8 cellular contexts compared by ENCODE assay signal in the genomic region with DNA sequence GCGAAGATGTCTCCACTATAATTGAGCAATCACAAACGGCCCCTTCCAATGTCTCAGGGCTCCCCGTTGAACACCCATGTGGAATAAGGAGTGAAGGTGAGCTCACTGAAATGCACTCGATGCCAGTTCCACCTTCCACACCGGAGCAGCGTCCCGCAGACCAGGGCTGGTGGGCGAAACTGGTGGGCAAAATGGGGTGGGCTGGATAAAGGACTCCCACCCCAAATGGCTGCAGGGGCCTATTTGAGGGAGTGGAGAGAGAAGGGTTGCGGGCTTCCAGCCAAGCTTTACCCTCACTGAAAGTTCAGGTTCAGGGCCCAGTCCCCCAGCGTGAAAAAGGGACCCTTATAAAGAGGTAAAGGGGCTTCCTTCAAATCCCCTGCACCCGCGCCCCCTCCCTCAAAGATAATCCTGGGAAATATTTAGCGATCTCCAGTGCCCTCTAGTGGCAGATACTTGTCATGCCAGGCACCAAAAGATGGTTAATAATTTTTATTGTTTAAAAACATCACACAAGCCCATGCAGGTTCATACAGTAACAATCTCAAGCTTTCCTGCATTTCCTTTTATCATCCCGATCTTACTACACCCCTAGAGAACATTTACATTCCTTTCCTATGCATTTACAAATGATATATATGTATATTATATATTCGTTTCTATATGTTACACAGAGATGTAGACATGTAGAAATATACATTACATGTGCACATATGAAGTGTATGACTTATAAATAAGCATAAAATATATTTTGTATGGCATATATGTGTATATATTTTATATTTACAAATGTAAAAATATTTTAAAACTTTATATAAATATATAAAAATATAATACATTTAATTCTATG. TPM values are rescaled to one million over a fixed set of nuclear protein-coding genes. Genes with fewer than 3 reads are reported as not detected.
A peak's percentile ranks its signal among the peaks of the same experiment; 100 is the strongest.
DNase-seq lines count a peak whose midpoint lies in the region; ATAC-seq and TF ChIP-seq lines count a peak whose summit lies in the region.

No MANE protein-coding gene starts in this region.

- ATAC-seq in HG02885 (IDR thresholded peaks at IDR 0.05; ENCODE audit: poor library complexity, unreplicated experiment) (no peak), GM21367 (IDR thresholded peaks at IDR 0.05; ENCODE audit: unreplicated experiment) (no peak)

- H3K9me3 ChIP-seq in osteoblast (ENCODE audit: low read depth, low read length) = no peaks in the 10 kb centered on the region

- peaks cover 14% of the 10 kb centered on the region for H3K4me1 Mint-ChIP-seq in endothelial cell (ENCODE audit: unreplicated experiment)

- no peak overlapping the region for H3K4me2 ChIP-seq in osteoblast (ENCODE audit: insufficient read depth, low read length)

- no peaks in the 10 kb centered on the region for H3K27me3 ChIP-seq in osteoblast (ENCODE audit: insufficient read depth, low read length)

- H3K36me3 ChIP-seq in osteoblast (ENCODE audit: insufficient read depth, low read length) = no peaks in the 10 kb centered on the region

- H3K27ac ChIP-seq in osteoblast (ENCODE audit: low read depth, low read length) = no peak overlapping the region

- H3K4me3 Mint-ChIP-seq in endothelial cell (ENCODE audit: unreplicated experiment) = no peak overlapping the region

- TF ChIP-seq CTCF in AG04449 (IDR thresholded peaks at IDR 0.05; ENCODE audit: insufficient read depth, low read length, missing control alignments) (peak; percentile 73), endothelial cell (IDR thresholded peaks at IDR 0.05; ENCODE audit: unreplicated experiment) (peak; percentile 99), osteoblast (IDR thresholded peaks at IDR 0.05; ENCODE audit: extremely low read depth, low read depth, low read length) (peak; percentile 87)

- POLR2A ChIA-PET in AG04449 (lab: Yijun Ruan, JAX) = no interaction called here

- no peaks in the 10 kb centered on the region for H3K9me3 Mint-ChIP-seq in endothelial cell (ENCODE audit: unreplicated experiment)

- no peaks in the 10 kb centered on the region for H4K20me1 ChIP-seq in osteoblast (ENCODE audit: insufficient read depth, low read length)

- H3K27ac Mint-ChIP-seq in endothelial cell (ENCODE audit: unreplicated experiment) = no peak overlapping the region

- no peaks in the 10 kb centered on the region for H3K79me2 ChIP-seq in osteoblast (ENCODE audit: insufficient read depth, low read length)

- peaks cover 4% of the 10 kb centered on the region for H3K27me3 Mint-ChIP-seq in endothelial cell (ENCODE audit: unreplicated experiment)

- H2AFZ ChIP-seq in osteoblast (ENCODE audit: low read length) = no peak overlapping the region

- no peaks in the 10 kb centered on the region for H3K4me1 ChIP-seq in osteoblast (ENCODE audit: insufficient read depth, low read length)

- DNase-seq in AG04449 (ENCODE audit: low read depth, low spot score) (no peak), EH (ENCODE audit: low read depth) (peak; percentile 4), OCI-M1 (lab: John Stamatoyannopoulos, UW) (peak; percentile 45), endothelial cell (ENCODE audit: low spot score) (no peak), osteoblast (ENCODE audit: insufficient read length, low spot score, missing footprints) (peak; percentile 60), NCI-H1048 (lab: John Stamatoyannopoulos, UW) (no peak)

- CTCF ChIA-PET in AG04449 (lab: Yijun Ruan, JAX) = interaction anchor here (0.6 to 3.2 kb wide), 23 partner anchors 9 to 746 kb away, joined by 3 to 36 read pairs (median 5); no protein-coding TSS in a partner anchor

- H3K4me3 ChIP-seq in AG04449 (ENCODE audit: low read depth, low read length) = no peak overlapping the region
- no peak overlapping the region for H3K4me3 ChIP-seq in osteoblast (ENCODE audit: insufficient read depth, low read length)

- no peaks in the 10 kb centered on the region for H3K36me3 Mint-ChIP-seq in endothelial cell (ENCODE audit: low read depth, unreplicated experiment)

RNA-seq across cellular contexts. Expression of gene NKX2-2, which starts 58.2 kb away (rescaled TPM):
- 0.82 TPM for total RNA-seq in endothelial cell (ENCODE audit: unreplicated experiment)
- total RNA-seq in osteoblast = under 0.01 TPM in 1 of 2 replicates, not detected in the other

Comparison
In these comparisons a context has a peak if more than half of its experiments do, and no peak if none do; other contexts are left out.
1. DNase-seq: peak in EH (single experiment), OCI-M1 (single experiment) and osteoblast (single experiment); none in AG04449 (single experiment), endothelial cell (single experiment) and NCI-H1048 (single experiment).
2. Peak in every context shown above with its lines, with median percentiles within 50 percentile points of each other: CTCF ChIP-seq.